8 cellular contexts compared by ENCODE assay signal in the genomic region with DNA sequence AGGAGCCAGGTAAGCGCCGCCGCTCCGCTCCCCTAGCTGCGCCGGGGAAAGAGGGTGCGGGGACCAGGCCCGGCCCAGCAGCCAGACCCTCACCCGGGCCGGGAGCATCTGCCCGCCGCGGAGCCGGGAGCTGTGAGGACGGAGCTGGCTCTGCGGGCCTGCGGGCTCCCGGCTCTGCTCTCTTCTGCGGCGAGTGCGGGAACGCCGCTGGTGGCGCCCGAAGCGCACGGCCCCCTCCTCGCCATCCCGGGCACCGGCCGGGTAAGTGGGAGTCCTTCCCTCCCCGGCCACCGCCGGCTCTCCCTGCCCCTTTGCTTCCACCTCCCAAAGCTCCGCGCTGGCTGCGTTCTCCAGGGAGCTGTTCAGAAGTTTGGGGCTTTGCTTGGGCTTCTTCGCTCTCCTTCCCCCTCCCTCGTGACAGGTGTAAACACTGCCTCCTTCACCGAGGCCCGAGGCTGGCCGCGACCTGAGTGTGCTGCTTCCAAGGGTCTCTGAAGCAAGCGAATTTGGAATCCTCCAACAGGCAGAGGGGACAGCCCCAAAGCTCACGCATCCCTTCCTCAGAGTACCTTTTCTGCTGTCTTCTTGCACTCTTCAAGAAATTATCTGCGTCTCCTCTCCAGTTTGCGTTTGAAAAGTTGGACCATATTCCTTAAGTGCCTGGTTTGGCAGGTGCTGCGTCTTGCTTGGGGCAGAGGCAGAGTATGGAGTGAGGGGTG. TPM values are rescaled to one million over a fixed set of nuclear protein-coding genes. Genes with fewer than 3 reads are reported as not detected.
A peak's percentile ranks its signal among the peaks of the same experiment; 100 is the strongest.
DNase-seq lines count a peak whose midpoint lies in the region; ATAC-seq and TF ChIP-seq lines count a peak whose summit lies in the region.

No MANE protein-coding gene starts in this region.

- POLR2A ChIA-PET in A673 (lab: Charles Lee; ENCODE audit: low non-redundant PET), result interaction anchor here (0.6 to 1.0 kb wide), 2 partner anchors 8 to 51 kb away, joined by 3 to 4 read pairs; no protein-coding TSS in a partner anchor

- H3K27ac Mint-ChIP-seq in T-helper 17 cell, result peak overlapping the region; percentile 98

- H3K4me3 Mint-ChIP-seq in T-helper 17 cell, result peak overlapping the region; percentile 99

- peaks cover 40% of the 10 kb centered on the region for H3K4me1 Mint-ChIP-seq in T-helper 17 cell

- no peaks in the 10 kb centered on the region for H3K9me3 ChIP-seq in A673 (ENCODE audit: low read depth, low read length, poor library complexity, severe bottlenecking)
- H3K9me3 ChIP-seq in T-helper 17 cell (ENCODE audit: control insufficient read depth, low read length, poor library complexity, severe bottlenecking), result no peaks in the 10 kb centered on the region

- TF ChIP-seq CTCF in A673 (conservative IDR thresholded peaks at IDR 0.05; ENCODE audit: low read depth, low read length), result no peak
- TF ChIP-seq CTCF in lower leg skin (IDR thresholded peaks at IDR 0.05), result no peak

- H3K27me3 ChIP-seq in A673 (replicated peaks; ENCODE audit: insufficient read depth, low read depth, low read length, poor library complexity), result no peaks in the 10 kb centered on the region

- peaks cover 3% of the 10 kb centered on the region for H3K36me3 Mint-ChIP-seq in T-helper 17 cell (ENCODE audit: low read depth)

- no TSS peak for BruUV-seq in A673 (replicated peaks; lab: Mats Ljungman, UMichigan)

- H3K27me3 Mint-ChIP-seq in T-helper 17 cell, result no peaks in the 10 kb centered on the region

- intact Hi-C loops in A673 (cut with micrococcal nuclease; ENCODE audit: unreplicated experiment) (loop anchor here (5.0 kb wide), 2 partner anchors 128 to 343 kb away; a partner anchor contains a TSS), lower leg skin (cut with DNase I; ENCODE audit: low total_unique reads) (loop anchor here (10.0 kb wide), 1 partner anchor 350 kb away; no protein-coding TSS in a partner anchor)

- CTCF ChIA-PET in A673 (lab: Charles Lee), result interaction anchor here (1.0 to 1.3 kb wide), 2 partner anchors 38 to 194 kb away, joined by 3 to 4 read pairs; no protein-coding TSS in a partner anchor

- H3K4me1 ChIP-seq in A673 (ENCODE audit: insufficient read depth, low read length, poor library complexity, severe bottlenecking), result peaks cover 21% of the 10 kb centered on the region

- 0 to 1% methylated on average over 15 to 34 of the region's 48 CpGs for WGBS in lower leg skin, 2 donors

- H3K36me3 ChIP-seq in A673 (ENCODE audit: insufficient read depth, low read length, poor library complexity, severe bottlenecking), result no peaks in the 10 kb centered on the region

- ATAC-seq in GM18873 (IDR thresholded peaks at IDR 0.05; ENCODE audit: low FRiP score, unreplicated experiment), result peak; percentile 7
- ATAC-seq in HG03196 (IDR thresholded peaks at IDR 0.05; ENCODE audit: unreplicated experiment), result peak; percentile 24
- ATAC-seq in T-helper 17 cell, result peak; percentile 27
- no peak for ATAC-seq in HG03571 (IDR thresholded peaks at IDR 0.05; ENCODE audit: unreplicated experiment)

- peak overlapping the region; percentile 94 for H3K4me3 ChIP-seq in A673 (ENCODE audit: low read depth, low read length, poor library complexity, severe bottlenecking)
- peak overlapping the region; percentile 87 for H3K4me3 ChIP-seq in lower leg skin (ENCODE audit: low read depth, poor library complexity, severe bottlenecking)

- DNase-seq in A673 (ENCODE audit: low spot score), result peak; percentile 17
- DNase-seq in T-helper 17 cell, result no peak
- peak; percentile 22 to 88 for DNase-seq in lower leg skin (ENCODE audit: low spot score in 2 of 2)
- DNase-seq in stimulated activated CD8-positive, alpha-beta memory T cell treated with anti-CD3 and anti-CD28 coated beads, Interleukin-4, amount 100 ng/mL, for 4 hours (ENCODE audit: low read depth in 2 of 2, low spot score in 1 of 2), result peak; percentile 4 to 14

- H3K27ac ChIP-seq in A673 (ENCODE audit: low read depth, low read length, poor library complexity, severe bottlenecking), result peak overlapping the region; percentile 84
- H3K27ac ChIP-seq in cingulate gyrus (ENCODE audit: low read depth, low read length), result peak overlapping the region; percentile 76

- no peak for TF ChIP-seq POLR2A in lower leg skin (IDR thresholded peaks at IDR 0.05)

RNA-seq across cellular contexts. Expression of a gene that starts 0.6 kb away (rescaled TPM):
- total RNA-seq in A673 (2021), result 18.8 and 19.5 TPM in 2 replicates
- total RNA-seq in T-helper 17 cell, result 10 to 100 TPM; 33.2 to 34.8 TPM
- 10 to 100 TPM; 46.4 to 53.8 (median 49.6) TPM for total RNA-seq in lower leg skin

Comparison
In these comparisons a context has a peak if more than half of its experiments do, and no peak if none do; other contexts are left out.
1. DNase-seq: peak in A673 (single experiment), lower leg skin (2 of 2) and stimulated activated CD8-positive, alpha-beta memory T cell treated with anti-CD3 and anti-CD28 coated beads, Interleukin-4, amount 100 ng/mL, for 4 hours (2 of 2); none in T-helper 17 cell (0 of 3).